ENCODE assay signal across 1 cellular context in the genomic region with DNA sequence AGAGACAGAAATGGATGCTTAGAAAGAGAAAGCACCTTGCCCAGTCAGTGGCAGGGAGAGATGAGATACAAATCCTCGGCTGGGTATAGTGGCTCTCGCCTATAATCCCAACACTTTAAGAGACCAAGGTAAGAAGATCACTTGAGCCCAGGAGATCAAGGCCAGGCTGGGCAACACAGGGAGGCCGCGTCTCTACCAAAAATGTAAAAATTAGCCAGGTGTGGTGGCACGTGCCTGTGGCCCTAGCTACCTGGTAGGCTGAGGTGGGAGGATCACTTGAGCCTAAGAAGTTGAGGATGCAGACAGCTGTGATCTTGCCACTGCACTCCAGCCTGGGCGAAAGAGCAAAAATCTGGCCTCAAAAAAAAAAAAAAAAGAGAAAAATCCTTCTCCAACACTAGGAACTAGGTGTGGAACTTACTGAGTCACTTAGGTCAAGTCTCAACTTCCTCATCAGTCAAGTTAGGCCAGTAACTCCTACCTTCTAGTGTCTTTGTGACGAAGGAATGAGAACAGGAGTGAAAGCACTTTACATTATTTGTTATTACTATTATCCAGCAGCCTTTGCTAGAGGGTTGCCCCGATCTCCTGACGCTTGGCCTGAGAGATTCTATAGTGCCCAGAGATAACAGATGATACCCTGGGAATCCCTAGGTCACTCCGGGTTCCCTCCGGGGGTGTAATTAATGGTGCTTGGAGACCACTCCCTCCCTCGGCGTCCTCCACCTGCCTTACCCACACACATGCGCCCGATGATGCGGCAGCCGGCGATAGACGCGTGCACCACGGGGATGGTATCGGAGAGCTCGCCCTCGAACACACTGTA.
TF ChIP-seq lines count a peak whose summit lies in the region.

No MANE protein-coding gene starts in this region.

TF ChIP-seq in HepG2, 621 proteins besides CTCF, POLR2A, EP300 and RAD21 (continues in another document):
- TF ChIP-seq TRIM24 (CRISPR knock-in tag; IDR thresholded peaks at IDR 0.05), result no peak
- TF ChIP-seq WIZ (CRISPR knock-in tag; IDR thresholded peaks at IDR 0.05), result no peak
- 0 out of 2 replicates have a peak, but pooled peaks have one; percentile 22 for TF ChIP-seq JUND (CRISPR knock-in tag; IDR thresholded peaks at IDR 0.05)
- TF ChIP-seq, protein P1, sequence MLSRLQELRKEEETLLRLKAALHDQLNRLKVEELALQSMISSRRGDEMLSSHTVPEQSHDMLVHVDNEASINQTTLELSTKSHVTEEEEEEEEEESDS (CRISPR knock-in tag; IDR thresholded peaks at IDR 0.05; ENCODE audit: borderline replicate concordance), result no peak
- TF ChIP-seq TEAD3 (CRISPR knock-in tag; optimal IDR thresholded peaks at IDR 0.05; ENCODE audit: borderline replicate concordance), result no peak
- 0 out of 2 replicates have a peak, but pooled peaks have one; percentile 88 for TF ChIP-seq ZXDC (CRISPR knock-in tag; IDR thresholded peaks at IDR 0.05)
- peak; percentile 70 for TF ChIP-seq BHLHE40 (IDR thresholded peaks at IDR 0.05; ENCODE audit: low read length)
- TF ChIP-seq ZNF160 (CRISPR knock-in tag; IDR thresholded peaks at IDR 0.05), result peak; percentile 84; the same call in 1 of the 2 replicates
- TF ChIP-seq ZNF101 (CRISPR knock-in tag; IDR thresholded peaks at IDR 0.05; ENCODE audit: borderline replicate concordance, low read depth), result 0 out of 2 replicates have a peak, but pooled peaks have one; percentile 8
- peak; percentile 13; the same call in 1 of the 2 replicates for TF ChIP-seq SALL1 (CRISPR knock-in tag; IDR thresholded peaks at IDR 0.05)
- peak; percentile 42 for TF ChIP-seq ZEB1 (IDR thresholded peaks at IDR 0.05; ENCODE audit: insufficient replicate concordance, low read depth)
- 0 out of 2 replicates have a peak, but pooled peaks have one; percentile 3 for TF ChIP-seq SALL2 (CRISPR knock-in tag; IDR thresholded peaks at IDR 0.05)
- no peak for TF ChIP-seq ZNF550 (CRISPR knock-in tag; IDR thresholded peaks at IDR 0.05; ENCODE audit: borderline replicate concordance)
- TF ChIP-seq ZNF225 (CRISPR knock-in tag; IDR thresholded peaks at IDR 0.05), result no peak
- TF ChIP-seq ZBTB43 (CRISPR knock-in tag; conservative IDR thresholded peaks at IDR 0.05), result peak; percentile 2; the same call in 1 of the 2 replicates
- TF ChIP-seq, protein P2, sequence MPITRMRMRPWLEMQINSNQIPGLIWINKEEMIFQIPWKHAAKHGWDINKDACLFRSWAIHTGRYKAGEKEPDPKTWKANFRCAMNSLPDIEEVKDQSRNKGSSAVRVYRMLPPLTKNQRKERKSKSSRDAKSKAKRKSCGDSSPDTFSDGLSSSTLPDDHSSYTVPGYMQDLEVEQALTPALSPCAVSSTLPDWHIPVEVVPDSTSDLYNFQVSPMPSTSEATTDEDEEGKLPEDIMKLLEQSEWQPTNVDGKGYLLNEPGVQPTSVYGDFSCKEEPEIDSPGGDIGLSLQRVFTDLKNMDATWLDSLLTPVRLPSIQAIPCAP (CRISPR knock-in tag; IDR thresholded peaks at IDR 0.05; ENCODE audit: low read depth), result 0 out of 2 replicates have a peak, but pooled peaks have one; percentile 60
- no peak for TF ChIP-seq SOX5 (CRISPR knock-in tag; IDR thresholded peaks at IDR 0.05; ENCODE audit: borderline replicate concordance)
- TF ChIP-seq ARID3A (IDR thresholded peaks at IDR 0.05; ENCODE audit: low read depth, low read length), result no peak
- TF ChIP-seq ZBTB3 (CRISPR knock-in tag; IDR thresholded peaks at IDR 0.05; ENCODE audit: borderline replicate concordance, low read depth), result no peak
- TF ChIP-seq GLMP (CRISPR knock-in tag; IDR thresholded peaks at IDR 0.05; ENCODE audit: borderline replicate concordance), result peak; percentile 84; the same call in 1 of the 2 replicates
- no peak for TF ChIP-seq YEATS4 (CRISPR knock-in tag; IDR thresholded peaks at IDR 0.05; ENCODE audit: borderline replicate concordance)
- TF ChIP-seq ZNF563 (CRISPR knock-in tag; IDR thresholded peaks at IDR 0.05), result peak; percentile 9
- TF ChIP-seq CHCHD3 (CRISPR knock-in tag; IDR thresholded peaks at IDR 0.05), result no peak
- TF ChIP-seq, protein P3, sequence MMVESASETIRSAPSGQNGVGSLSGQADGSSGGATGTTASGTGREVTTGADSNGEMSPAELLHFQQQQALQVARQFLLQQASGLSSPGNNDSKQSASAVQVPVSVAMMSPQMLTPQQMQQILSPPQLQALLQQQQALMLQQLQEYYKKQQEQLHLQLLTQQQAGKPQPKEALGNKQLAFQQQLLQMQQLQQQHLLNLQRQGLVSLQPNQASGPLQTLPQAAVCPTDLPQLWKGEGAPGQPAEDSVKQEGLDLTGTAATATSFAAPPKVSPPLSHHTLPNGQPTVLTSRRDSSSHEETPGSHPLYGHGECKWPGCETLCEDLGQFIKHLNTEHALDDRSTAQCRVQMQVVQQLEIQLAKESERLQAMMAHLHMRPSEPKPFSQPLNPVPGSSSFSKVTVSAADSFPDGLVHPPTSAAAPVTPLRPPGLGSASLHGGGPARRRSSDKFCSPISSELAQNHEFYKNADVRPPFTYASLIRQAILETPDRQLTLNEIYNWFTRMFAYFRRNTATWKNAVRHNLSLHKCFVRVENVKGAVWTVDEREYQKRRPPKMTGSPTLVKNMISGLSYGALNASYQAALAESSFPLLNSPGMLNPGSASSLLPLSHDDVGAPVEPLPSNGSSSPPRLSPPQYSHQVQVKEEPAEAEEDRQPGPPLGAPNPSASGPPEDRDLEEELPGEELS (CRISPR knock-in tag; IDR thresholded peaks at IDR 0.05), result 0 out of 2 replicates have a peak, but pooled peaks have one; percentile 18
- 0 out of 2 replicates have a peak, but pooled peaks have one; percentile 52 for TF ChIP-seq RNF2 (conservative IDR thresholded peaks at IDR 0.05; ENCODE audit: low read depth)
- TF ChIP-seq MIXL1 (CRISPR knock-in tag; IDR thresholded peaks at IDR 0.05), result peak; percentile 13; the same call in 1 of the 2 replicates
- TF ChIP-seq ZC3H13 (CRISPR knock-in tag; IDR thresholded peaks at IDR 0.05), result 0 out of 2 replicates have a peak, but pooled peaks have one; percentile 65
- 0 out of 2 replicates have a peak, but pooled peaks have one; percentile 29 for TF ChIP-seq MYPOP (CRISPR knock-in tag; IDR thresholded peaks at IDR 0.05)
- TF ChIP-seq, protein P4, sequence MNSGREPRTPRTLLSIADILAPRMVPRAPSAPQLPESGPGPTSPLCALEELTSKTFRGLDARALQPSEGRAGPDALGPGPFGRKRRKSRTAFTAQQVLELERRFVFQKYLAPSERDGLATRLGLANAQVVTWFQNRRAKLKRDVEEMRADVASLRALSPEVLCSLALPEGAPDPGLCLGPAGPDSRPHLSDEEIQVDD (CRISPR knock-in tag; IDR thresholded peaks at IDR 0.05; ENCODE audit: borderline replicate concordance), result peak; percentile 53; the same call in 1 of the 2 replicates
- TF ChIP-seq GABPB1 (CRISPR knock-in tag; IDR thresholded peaks at IDR 0.05), result no peak
- TF ChIP-seq MTERF4 (CRISPR knock-in tag; IDR thresholded peaks at IDR 0.05), result peak; percentile 92; the same call in 1 of the 2 replicates
- TF ChIP-seq ZNF567 (CRISPR knock-in tag; IDR thresholded peaks at IDR 0.05; ENCODE audit: borderline replicate concordance), result peak; percentile 49; the same call in 1 of the 2 replicates
- no peak for TF ChIP-seq ZNF644 (CRISPR knock-in tag; IDR thresholded peaks at IDR 0.05; ENCODE audit: low read depth)
- TF ChIP-seq ZIK1 (CRISPR knock-in tag; IDR thresholded peaks at IDR 0.05; ENCODE audit: borderline replicate concordance, low read depth), result peak; percentile 40; the same call in 1 of the 2 replicates
- peak; percentile 43; the same call in 1 of the 2 replicates for TF ChIP-seq E2F2 (CRISPR knock-in tag; IDR thresholded peaks at IDR 0.05; ENCODE audit: borderline replicate concordance)
- TF ChIP-seq NPAS2 (CRISPR knock-in tag; IDR thresholded peaks at IDR 0.05; ENCODE audit: borderline replicate concordance), result no peak
- TF ChIP-seq, protein P5, sequence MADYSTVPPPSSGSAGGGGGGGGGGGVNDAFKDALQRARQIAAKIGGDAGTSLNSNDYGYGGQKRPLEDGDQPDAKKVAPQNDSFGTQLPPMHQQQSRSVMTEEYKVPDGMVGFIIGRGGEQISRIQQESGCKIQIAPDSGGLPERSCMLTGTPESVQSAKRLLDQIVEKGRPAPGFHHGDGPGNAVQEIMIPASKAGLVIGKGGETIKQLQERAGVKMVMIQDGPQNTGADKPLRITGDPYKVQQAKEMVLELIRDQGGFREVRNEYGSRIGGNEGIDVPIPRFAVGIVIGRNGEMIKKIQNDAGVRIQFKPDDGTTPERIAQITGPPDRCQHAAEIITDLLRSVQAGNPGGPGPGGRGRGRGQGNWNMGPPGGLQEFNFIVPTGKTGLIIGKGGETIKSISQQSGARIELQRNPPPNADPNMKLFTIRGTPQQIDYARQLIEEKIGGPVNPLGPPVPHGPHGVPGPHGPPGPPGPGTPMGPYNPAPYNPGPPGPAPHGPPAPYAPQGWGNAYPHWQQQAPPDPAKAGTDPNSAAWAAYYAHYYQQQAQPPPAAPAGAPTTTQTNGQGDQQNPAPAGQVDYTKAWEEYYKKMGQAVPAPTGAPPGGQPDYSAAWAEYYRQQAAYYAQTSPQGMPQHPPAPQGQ (CRISPR knock-in tag; IDR thresholded peaks at IDR 0.05; ENCODE audit: borderline replicate concordance), result 0 out of 2 replicates have a peak, but pooled peaks have one; percentile 56
- no peak for TF ChIP-seq ZSCAN21 (CRISPR knock-in tag; IDR thresholded peaks at IDR 0.05; ENCODE audit: borderline replicate concordance)
- 0 out of 2 replicates have a peak, but pooled peaks have one; percentile 25 for TF ChIP-seq PAF1 (CRISPR knock-in tag; IDR thresholded peaks at IDR 0.05)
- no peak for TF ChIP-seq NFE2 (CRISPR knock-in tag; IDR thresholded peaks at IDR 0.05)
- TF ChIP-seq GTF3A (CRISPR knock-in tag; conservative IDR thresholded peaks at IDR 0.05), result no peak
- no peak for TF ChIP-seq RFXANK (CRISPR knock-in tag; IDR thresholded peaks at IDR 0.05)
